In genomic region chr2:156512451-156512850, GRCh38 we compare ENCODE assay signal across 17 cellular contexts.
DNase-seq lines count a peak whose midpoint lies in the region; ATAC-seq and TF ChIP-seq lines count a peak whose summit lies in the region.
"Had no signal": no experiment of that assay in that cellular context is flagged by ENCODE, and none has a peak within 500 bp of the region (broad histone marks: within the 10 kb centered on the region; RNA-seq: fewer than 3 reads in every experiment).

No MANE protein-coding gene starts in this region.

- no peak for TF ChIP-seq CTCF in fibroblast of lung (conservative IDR thresholded peaks at IDR 0.05 in 1 of 2, IDR thresholded peaks at IDR 0.05 in 1 of 2; ENCODE audit: low read depth in 1 of 2, low read length in 2 of 2)
- no peak for TF ChIP-seq CTCF in foreskin fibroblast (IDR thresholded peaks at IDR 0.05; ENCODE audit: low read depth, low read length)

- H2AFZ ChIP-seq in fibroblast of lung (ENCODE audit: low read length), result no peak overlapping the region

- H3K36me3 ChIP-seq in fibroblast of lung (ENCODE audit: control insufficient read depth, insufficient read depth, low read length), result no peaks in the 10 kb centered on the region

- DNase-seq in fibroblast of lung (ENCODE audit: low read depth in 2 of 2) (peak; percentile 25 to 26), foreskin fibroblast (no peak), DMS114 treated with DMSO at 0.1 percent for 48 hours (lab: John Stamatoyannopoulos, UW; ENCODE audit: unreplicated experiment) (no peak)
- DNase-seq: activated CD8-positive, alpha-beta memory T cell treated with anti-CD3 and anti-CD28 coated beads for 24 hours; amniotic stem cell; CD8-positive, alpha-beta memory T cell; mammary epithelial cell; NCI-H2081; stimulated activated naive CD8-positive, alpha-beta T cell treated with anti-CD3 and anti-CD28 coated beads, Interleukin-15, amount 100 ng/mL, for 72 hours had no signal

- H3K27me3 ChIP-seq in fibroblast of lung (ENCODE audit: control insufficient read depth, insufficient read depth, low read length), result no peaks in the 10 kb centered on the region

- ATAC-seq in GM18502 (IDR thresholded peaks at IDR 0.05; ENCODE audit: poor library complexity, unreplicated experiment) (peak; percentile 48), GM21786 (IDR thresholded peaks at IDR 0.05; ENCODE audit: unreplicated experiment) (peak; percentile 43), HG03378 (IDR thresholded peaks at IDR 0.05; ENCODE audit: unreplicated experiment) (peak; percentile 42), GM21529 (IDR thresholded peaks at IDR 0.05; ENCODE audit: unreplicated experiment) (no peak)
- no peak for ATAC-seq in activated CD4-positive, CD25-positive, alpha-beta regulatory T cell treated with anti-CD3 and anti-CD28 coated beads, Interleukin-2, amount 50 U/mL, for 24 hours
- ATAC-seq: activated T-helper 17 cell treated with anti-CD3 and anti-CD28 coated beads, Interleukin-2, amount 50 U/mL, for 72 hours; HCT116; stimulated activated naive CD8-positive, alpha-beta T cell treated with anti-CD3 and anti-CD28 coated beads, Interleukin-15, amount 100 ng/mL, for 72 hours; WTC11 had no signal

- H3K4me2 ChIP-seq in fibroblast of lung (ENCODE audit: extremely low read depth, insufficient read depth, low read length), result no peak overlapping the region

- no peaks in the 10 kb centered on the region for H4K20me1 ChIP-seq in fibroblast of lung (ENCODE audit: control insufficient read depth, extremely low read depth, insufficient read depth, low read length)

- H3K27ac ChIP-seq in fibroblast of lung (ENCODE audit: insufficient read depth, low read length), result no peak overlapping the region

- no peak overlapping the region for H3K4me3 ChIP-seq in fibroblast of lung (replicated peaks in 1 of 4; ENCODE audit: control extremely low read depth in 1 of 4, insufficient read depth in 1 of 4, low read depth in 3 of 4, low read length in 4 of 4)
- no peak overlapping the region for H3K4me3 ChIP-seq in foreskin fibroblast (ENCODE audit: low read depth in 1 of 2, low read length in 2 of 2)

- no peak overlapping the region for H3K9ac ChIP-seq in fibroblast of lung (ENCODE audit: insufficient read depth, low read length)

- no peaks in the 10 kb centered on the region for H3K9me3 ChIP-seq in fibroblast of lung (ENCODE audit: control insufficient read depth, insufficient read depth, low read depth, low read length)

- no peaks in the 10 kb centered on the region for H3K4me1 ChIP-seq in fibroblast of lung (ENCODE audit: control insufficient read depth, extremely low read depth, insufficient read depth, low read length)

- no peaks in the 10 kb centered on the region for H3K79me2 ChIP-seq in fibroblast of lung (ENCODE audit: control insufficient read depth, insufficient read depth, low read length)

Comparison
In these comparisons a context has a peak if more than half of its experiments do, and no peak if none do; other contexts are left out.
1. ATAC-seq: peak in GM18502 (single experiment), GM21786 (single experiment) and HG03378 (single experiment); none in activated CD4-positive, CD25-positive, alpha-beta regulatory T cell treated with anti-CD3 and anti-CD28 coated beads, Interleukin-2, amount 50 U/mL, for 24 hours (0 of 2) and GM21529 (single experiment).
2. DNase-seq: peak in fibroblast of lung (2 of 2); none in foreskin fibroblast (0 of 2) and DMS114 treated with DMSO at 0.1 percent for 48 hours (single experiment).